Comparison of ENCODE assay signal across 1 cellular context in genomic region chr6:32178547-32179440, GRCh38.
TF ChIP-seq lines count a peak whose summit lies in the region.

No MANE protein-coding gene starts in this region.

TF ChIP-seq in endothelial cell of umbilical vein, 7 proteins besides CTCF, POLR2A, EP300 and RAD21:
- no peak for TF ChIP-seq JUN (IDR thresholded peaks at IDR 0.05; ENCODE audit: borderline replicate concordance, insufficient read depth, insufficient read length, low read depth)
- no peak for TF ChIP-seq MYC (IDR thresholded peaks at IDR 0.05; ENCODE audit: low read depth, low read length)
- TF ChIP-seq MAX (IDR thresholded peaks at IDR 0.05; ENCODE audit: insufficient read depth, insufficient read length), result no peak
- no peak for TF ChIP-seq POLR2AphosphoS5 (IDR thresholded peaks at IDR 0.05; ENCODE audit: insufficient read depth, low read depth, low read length)
- TF ChIP-seq GATA2 (IDR thresholded peaks at IDR 0.05; ENCODE audit: insufficient read depth, insufficient read length, low read depth, low read length), result no peak
- no peak for TF ChIP-seq EZH2 (IDR thresholded peaks at IDR 0.05; ENCODE audit: borderline replicate concordance, low read depth, low read length, severe bottlenecking)
- no peak for TF ChIP-seq FOS (IDR thresholded peaks at IDR 0.05; ENCODE audit: borderline replicate concordance, insufficient read depth, low read length)
